ENCODE assay signal across 1 cellular context in the genomic region with DNA sequence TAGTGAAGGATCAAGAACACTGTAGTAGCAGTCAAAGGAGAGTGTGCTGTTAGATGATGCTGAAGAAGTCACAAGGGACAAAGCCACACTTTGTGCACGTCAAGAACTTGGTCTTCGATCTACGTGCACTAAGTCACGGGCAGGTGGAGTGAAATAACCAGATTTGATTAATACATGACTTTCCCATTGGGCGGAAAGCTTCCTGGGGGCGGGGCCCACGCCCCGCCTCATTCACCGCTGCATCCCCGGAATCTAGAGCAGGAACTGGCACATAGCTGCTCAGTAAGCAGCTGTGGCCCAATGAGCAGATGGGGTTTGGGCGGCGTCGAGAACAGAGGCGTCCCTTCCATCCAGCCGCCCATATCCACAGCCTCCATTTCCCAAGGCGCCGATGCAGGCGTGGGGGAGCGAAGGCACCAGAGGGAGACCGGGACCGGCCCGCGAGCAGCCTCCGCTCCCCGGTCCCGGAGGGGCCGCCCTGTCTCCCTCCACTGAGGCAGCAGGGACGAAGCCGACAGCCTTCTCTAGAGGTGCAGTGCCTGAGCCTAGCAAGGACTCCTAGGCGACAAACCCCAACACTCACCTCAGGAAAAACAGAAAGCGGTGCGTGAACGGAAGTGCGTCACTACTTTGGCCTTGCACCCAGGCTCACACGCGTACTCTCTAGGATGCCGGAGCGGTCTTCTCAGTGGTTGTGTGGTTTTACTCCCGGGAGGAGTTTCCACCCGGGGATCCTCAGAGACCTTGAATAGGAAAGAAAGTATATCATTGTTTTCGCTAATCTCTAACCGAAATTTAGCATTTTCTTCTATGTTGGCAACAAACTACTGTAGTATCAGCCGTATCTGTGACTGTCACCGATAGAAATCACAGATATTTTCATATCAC.
A peak's percentile ranks its signal among the peaks of the same experiment; 100 is the strongest.
TF ChIP-seq lines count a peak whose summit lies in the region.

No MANE protein-coding gene starts in this region.

TF ChIP-seq in HepG2, 621 proteins besides CTCF, POLR2A, EP300 and RAD21 (continues in another document):
- peak; percentile 98 for TF ChIP-seq KMT2B (CRISPR knock-in tag; IDR thresholded peaks at IDR 0.05)
- peak; percentile 87; the same call in 1 of the 2 replicates for TF ChIP-seq ZNF768 (CRISPR knock-in tag; IDR thresholded peaks at IDR 0.05)
- peak; percentile 77 for TF ChIP-seq SALL1 (CRISPR knock-in tag; IDR thresholded peaks at IDR 0.05)
- TF ChIP-seq ZNF790 (CRISPR knock-in tag; IDR thresholded peaks at IDR 0.05; ENCODE audit: borderline replicate concordance), result peak; percentile 64; the same call in 1 of the 2 replicates
- no peak for TF ChIP-seq CCAR2 (optimal IDR thresholded peaks at IDR 0.05; ENCODE audit: low read depth, low read length)
- TF ChIP-seq GMEB2 (CRISPR knock-in tag; IDR thresholded peaks at IDR 0.05; ENCODE audit: low read depth), result peak; percentile 63; the same call in 1 of the 2 replicates
- TF ChIP-seq, protein P1, sequence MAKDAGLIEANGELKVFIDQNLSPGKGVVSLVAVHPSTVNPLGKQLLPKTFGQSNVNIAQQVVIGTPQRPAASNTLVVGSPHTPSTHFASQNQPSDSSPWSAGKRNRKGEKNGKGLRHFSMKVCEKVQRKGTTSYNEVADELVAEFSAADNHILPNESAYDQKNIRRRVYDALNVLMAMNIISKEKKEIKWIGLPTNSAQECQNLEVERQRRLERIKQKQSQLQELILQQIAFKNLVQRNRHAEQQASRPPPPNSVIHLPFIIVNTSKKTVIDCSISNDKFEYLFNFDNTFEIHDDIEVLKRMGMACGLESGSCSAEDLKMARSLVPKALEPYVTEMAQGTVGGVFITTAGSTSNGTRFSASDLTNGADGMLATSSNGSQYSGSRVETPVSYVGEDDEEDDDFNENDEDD (CRISPR knock-in tag; IDR thresholded peaks at IDR 0.05; ENCODE audit: borderline replicate concordance), result peak; percentile 62; the same call in 1 of the 2 replicates
- TF ChIP-seq ZBTB10 (CRISPR knock-in tag; IDR thresholded peaks at IDR 0.05; ENCODE audit: borderline replicate concordance), result no peak
- no peak for TF ChIP-seq SOX6 (IDR thresholded peaks at IDR 0.05)
- peak; percentile 48; the same call in 1 of the 2 replicates for TF ChIP-seq SOX6 (CRISPR knock-in tag; IDR thresholded peaks at IDR 0.05)
- no peak for TF ChIP-seq ZNF512B (CRISPR knock-in tag; IDR thresholded peaks at IDR 0.05; ENCODE audit: borderline replicate concordance)
- TF ChIP-seq, protein P2, sequence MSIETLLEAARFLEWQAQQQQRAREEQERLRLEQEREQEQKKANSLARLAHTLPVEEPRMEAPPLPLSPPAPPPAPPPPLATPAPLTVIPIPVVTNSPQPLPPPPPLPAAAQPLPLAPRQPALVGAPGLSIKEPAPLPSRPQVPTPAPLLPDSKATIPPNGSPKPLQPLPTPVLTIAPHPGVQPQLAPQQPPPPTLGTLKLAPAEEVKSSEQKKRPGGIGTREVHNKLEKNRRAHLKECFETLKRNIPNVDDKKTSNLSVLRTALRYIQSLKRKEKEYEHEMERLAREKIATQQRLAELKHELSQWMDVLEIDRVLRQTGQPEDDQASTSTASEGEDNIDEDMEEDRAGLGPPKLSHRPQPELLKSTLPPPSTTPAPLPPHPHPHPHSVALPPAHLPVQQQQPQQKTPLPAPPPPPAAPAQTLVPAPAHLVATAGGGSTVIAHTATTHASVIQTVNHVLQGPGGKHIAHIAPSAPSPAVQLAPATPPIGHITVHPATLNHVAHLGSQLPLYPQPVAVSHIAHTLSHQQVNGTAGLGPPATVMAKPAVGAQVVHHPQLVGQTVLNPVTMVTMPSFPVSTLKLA (IDR thresholded peaks at IDR 0.05), result no peak
- 0 out of 2 replicates have a peak, but pooled peaks have one; percentile 21 for TF ChIP-seq RCOR2 (CRISPR knock-in tag; IDR thresholded peaks at IDR 0.05)
- TF ChIP-seq, protein P3, sequence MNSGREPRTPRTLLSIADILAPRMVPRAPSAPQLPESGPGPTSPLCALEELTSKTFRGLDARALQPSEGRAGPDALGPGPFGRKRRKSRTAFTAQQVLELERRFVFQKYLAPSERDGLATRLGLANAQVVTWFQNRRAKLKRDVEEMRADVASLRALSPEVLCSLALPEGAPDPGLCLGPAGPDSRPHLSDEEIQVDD (CRISPR knock-in tag; IDR thresholded peaks at IDR 0.05; ENCODE audit: borderline replicate concordance), result peak; percentile 80; the same call in 1 of the 2 replicates
- TF ChIP-seq ZNF543 (CRISPR knock-in tag; IDR thresholded peaks at IDR 0.05), result peak; percentile 51; the same call in 1 of the 2 replicates
- peak; percentile 81; the same call in 1 of the 2 replicates for TF ChIP-seq EHMT2 (IDR thresholded peaks at IDR 0.05; ENCODE audit: borderline replicate concordance, low read depth, low read length)
- TF ChIP-seq PITX1 (CRISPR knock-in tag; IDR thresholded peaks at IDR 0.05), result peak; percentile 73; the same call in 1 of the 2 replicates
- peak; percentile 92 for TF ChIP-seq YEATS2 (CRISPR knock-in tag; IDR thresholded peaks at IDR 0.05; ENCODE audit: borderline replicate concordance)
- peak; percentile 100 for TF ChIP-seq SPEN (CRISPR knock-in tag; IDR thresholded peaks at IDR 0.05; ENCODE audit: low read depth)
- TF ChIP-seq ZKSCAN8 (CRISPR knock-in tag; IDR thresholded peaks at IDR 0.05; ENCODE audit: borderline replicate concordance), result peak; percentile 73; the same call in 1 of the 2 replicates
- peak; percentile 83 for TF ChIP-seq ZFX (CRISPR knock-in tag; IDR thresholded peaks at IDR 0.05; ENCODE audit: low read depth)
- peak; percentile 65; the same call in 1 of the 2 replicates for TF ChIP-seq SMAD3 (CRISPR knock-in tag; IDR thresholded peaks at IDR 0.05)
- TF ChIP-seq, protein P4, sequence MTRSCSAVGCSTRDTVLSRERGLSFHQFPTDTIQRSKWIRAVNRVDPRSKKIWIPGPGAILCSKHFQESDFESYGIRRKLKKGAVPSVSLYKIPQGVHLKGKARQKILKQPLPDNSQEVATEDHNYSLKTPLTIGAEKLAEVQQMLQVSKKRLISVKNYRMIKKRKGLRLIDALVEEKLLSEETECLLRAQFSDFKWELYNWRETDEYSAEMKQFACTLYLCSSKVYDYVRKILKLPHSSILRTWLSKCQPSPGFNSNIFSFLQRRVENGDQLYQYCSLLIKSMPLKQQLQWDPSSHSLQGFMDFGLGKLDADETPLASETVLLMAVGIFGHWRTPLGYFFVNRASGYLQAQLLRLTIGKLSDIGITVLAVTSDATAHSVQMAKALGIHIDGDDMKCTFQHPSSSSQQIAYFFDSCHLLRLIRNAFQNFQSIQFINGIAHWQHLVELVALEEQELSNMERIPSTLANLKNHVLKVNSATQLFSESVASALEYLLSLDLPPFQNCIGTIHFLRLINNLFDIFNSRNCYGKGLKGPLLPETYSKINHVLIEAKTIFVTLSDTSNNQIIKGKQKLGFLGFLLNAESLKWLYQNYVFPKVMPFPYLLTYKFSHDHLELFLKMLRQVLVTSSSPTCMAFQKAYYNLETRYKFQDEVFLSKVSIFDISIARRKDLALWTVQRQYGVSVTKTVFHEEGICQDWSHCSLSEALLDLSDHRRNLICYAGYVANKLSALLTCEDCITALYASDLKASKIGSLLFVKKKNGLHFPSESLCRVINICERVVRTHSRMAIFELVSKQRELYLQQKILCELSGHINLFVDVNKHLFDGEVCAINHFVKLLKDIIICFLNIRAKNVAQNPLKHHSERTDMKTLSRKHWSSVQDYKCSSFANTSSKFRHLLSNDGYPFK (CRISPR knock-in tag; IDR thresholded peaks at IDR 0.05; ENCODE audit: borderline replicate concordance), result peak; percentile 92
- peak; percentile 85 for TF ChIP-seq FOXK1 (CRISPR knock-in tag; IDR thresholded peaks at IDR 0.05; ENCODE audit: borderline replicate concordance, low read depth)
- TF ChIP-seq ZSCAN31 (CRISPR knock-in tag; IDR thresholded peaks at IDR 0.05; ENCODE audit: low read depth), result peak; percentile 91
- TF ChIP-seq DNMT1 (CRISPR knock-in tag; IDR thresholded peaks at IDR 0.05), result peak; percentile 96; the same call in 1 of the 2 replicates
- TF ChIP-seq KLF6 (CRISPR knock-in tag; IDR thresholded peaks at IDR 0.05), result peak; percentile 58
- TF ChIP-seq YEATS4 (CRISPR knock-in tag; IDR thresholded peaks at IDR 0.05; ENCODE audit: borderline replicate concordance), result peak; percentile 84; the same call in 1 of the 2 replicates
- TF ChIP-seq KDM4B (CRISPR knock-in tag; IDR thresholded peaks at IDR 0.05), result peak; percentile 69; the same call in 1 of the 2 replicates
- peak; percentile 75 for TF ChIP-seq ZNF501 (CRISPR knock-in tag; IDR thresholded peaks at IDR 0.05)
- TF ChIP-seq SETDB1 (CRISPR knock-in tag; IDR thresholded peaks at IDR 0.05; ENCODE audit: borderline replicate concordance), result no peak
- 0 out of 2 replicates have a peak, but pooled peaks have one; percentile 36 for TF ChIP-seq ZNF558 (CRISPR knock-in tag; IDR thresholded peaks at IDR 0.05; ENCODE audit: borderline replicate concordance)
- peak; percentile 93 for TF ChIP-seq RBFOX2 (IDR thresholded peaks at IDR 0.05; ENCODE audit: low read depth, low read length)
- no peak for TF ChIP-seq NFE2 (CRISPR knock-in tag; IDR thresholded peaks at IDR 0.05)
- peak; percentile 47 for TF ChIP-seq SP5 (CRISPR knock-in tag; IDR thresholded peaks at IDR 0.05; ENCODE audit: borderline replicate concordance, low read depth)
- TF ChIP-seq FOXA3 (CRISPR knock-in tag; IDR thresholded peaks at IDR 0.05), result peak; percentile 60
- TF ChIP-seq MED1 (CRISPR knock-in tag; IDR thresholded peaks at IDR 0.05), result peak; percentile 50; the same call in 1 of the 2 replicates
- no peak for TF ChIP-seq ZNF20 (CRISPR knock-in tag; IDR thresholded peaks at IDR 0.05)
- TF ChIP-seq, protein P5, sequence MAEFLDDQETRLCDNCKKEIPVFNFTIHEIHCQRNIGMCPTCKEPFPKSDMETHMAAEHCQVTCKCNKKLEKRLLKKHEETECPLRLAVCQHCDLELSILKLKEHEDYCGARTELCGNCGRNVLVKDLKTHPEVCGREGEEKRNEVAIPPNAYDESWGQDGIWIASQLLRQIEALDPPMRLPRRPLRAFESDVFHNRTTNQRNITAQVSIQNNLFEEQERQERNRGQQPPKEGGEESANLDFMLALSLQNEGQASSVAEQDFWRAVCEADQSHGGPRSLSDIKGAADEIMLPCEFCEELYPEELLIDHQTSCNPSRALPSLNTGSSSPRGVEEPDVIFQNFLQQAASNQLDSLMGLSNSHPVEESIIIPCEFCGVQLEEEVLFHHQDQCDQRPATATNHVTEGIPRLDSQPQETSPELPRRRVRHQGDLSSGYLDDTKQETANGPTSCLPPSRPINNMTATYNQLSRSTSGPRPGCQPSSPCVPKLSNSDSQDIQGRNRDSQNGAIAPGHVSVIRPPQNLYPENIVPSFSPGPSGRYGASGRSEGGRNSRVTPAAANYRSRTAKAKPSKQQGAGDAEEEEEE (CRISPR knock-in tag; IDR thresholded peaks at IDR 0.05; ENCODE audit: borderline replicate concordance), result 0 out of 2 replicates have a peak, but pooled peaks have one; percentile 79
- TF ChIP-seq AHR (CRISPR knock-in tag; IDR thresholded peaks at IDR 0.05), result peak; percentile 94
- no peak for TF ChIP-seq NFE2L2 (IDR thresholded peaks at IDR 0.05; ENCODE audit: low read length)
- TF ChIP-seq ZNF788 (CRISPR knock-in tag; IDR thresholded peaks at IDR 0.05; ENCODE audit: borderline replicate concordance), result peak; percentile 85
- peak; percentile 58 for TF ChIP-seq ZNF441 (CRISPR knock-in tag; IDR thresholded peaks at IDR 0.05; ENCODE audit: borderline replicate concordance)
- TF ChIP-seq SIN3B (IDR thresholded peaks at IDR 0.05; ENCODE audit: low read length), result peak; percentile 73; the same call in 1 of the 2 replicates
- peak; percentile 98 for TF ChIP-seq GATAD1 (CRISPR knock-in tag; IDR thresholded peaks at IDR 0.05)
